Comparison of ENCODE assay signal across 1 cellular context in the genomic region with DNA sequence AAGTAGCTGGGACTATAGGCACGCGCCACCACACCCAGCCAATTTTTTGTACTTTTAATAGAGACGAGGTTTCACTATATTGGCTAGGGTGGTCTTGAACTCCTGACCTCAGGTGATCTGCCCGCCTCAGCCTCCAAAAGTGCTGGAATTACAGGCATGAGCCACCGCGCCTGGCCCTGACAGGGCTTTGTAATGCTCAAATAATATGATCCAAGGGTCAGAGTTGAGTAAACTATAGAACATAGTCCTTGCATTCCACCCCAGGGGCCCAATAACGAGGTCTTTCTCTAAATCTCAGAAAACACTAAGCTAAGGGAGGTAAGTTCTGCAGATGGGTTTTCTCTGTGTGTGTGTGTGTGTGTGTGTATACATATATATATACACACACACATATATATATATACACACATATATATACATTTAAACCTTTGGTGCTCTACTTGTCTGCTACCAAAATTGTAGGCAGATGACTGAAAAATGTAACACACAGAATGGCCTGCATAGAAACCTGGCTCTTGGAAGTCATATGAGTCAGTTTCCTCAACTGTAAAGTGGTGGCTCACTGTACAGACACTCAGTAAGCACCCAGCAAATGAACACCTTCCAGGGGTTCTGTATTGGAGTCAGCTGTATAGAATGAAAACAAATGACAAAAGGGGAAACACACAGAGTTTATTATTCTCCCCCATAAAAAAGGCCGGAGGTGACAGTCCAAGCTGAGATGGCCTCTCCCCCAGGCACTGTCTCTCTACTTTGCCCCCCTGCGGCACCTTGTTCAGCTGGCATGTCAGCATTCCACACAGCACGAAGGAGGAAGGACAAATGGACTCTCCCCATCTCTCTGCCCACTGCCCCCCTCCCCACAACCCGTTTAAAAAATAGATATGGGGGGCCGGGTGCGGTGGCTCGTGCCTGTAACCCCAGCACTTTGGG.
A peak's percentile ranks its signal among the peaks of the same experiment; 100 is the strongest.
TF ChIP-seq lines count a peak whose summit lies in the region.

No MANE protein-coding gene starts in this region.

TF ChIP-seq in HepG2, 621 proteins besides CTCF, POLR2A, EP300 and RAD21 (continued from another document and continues in another):
- TF ChIP-seq, protein P1, sequence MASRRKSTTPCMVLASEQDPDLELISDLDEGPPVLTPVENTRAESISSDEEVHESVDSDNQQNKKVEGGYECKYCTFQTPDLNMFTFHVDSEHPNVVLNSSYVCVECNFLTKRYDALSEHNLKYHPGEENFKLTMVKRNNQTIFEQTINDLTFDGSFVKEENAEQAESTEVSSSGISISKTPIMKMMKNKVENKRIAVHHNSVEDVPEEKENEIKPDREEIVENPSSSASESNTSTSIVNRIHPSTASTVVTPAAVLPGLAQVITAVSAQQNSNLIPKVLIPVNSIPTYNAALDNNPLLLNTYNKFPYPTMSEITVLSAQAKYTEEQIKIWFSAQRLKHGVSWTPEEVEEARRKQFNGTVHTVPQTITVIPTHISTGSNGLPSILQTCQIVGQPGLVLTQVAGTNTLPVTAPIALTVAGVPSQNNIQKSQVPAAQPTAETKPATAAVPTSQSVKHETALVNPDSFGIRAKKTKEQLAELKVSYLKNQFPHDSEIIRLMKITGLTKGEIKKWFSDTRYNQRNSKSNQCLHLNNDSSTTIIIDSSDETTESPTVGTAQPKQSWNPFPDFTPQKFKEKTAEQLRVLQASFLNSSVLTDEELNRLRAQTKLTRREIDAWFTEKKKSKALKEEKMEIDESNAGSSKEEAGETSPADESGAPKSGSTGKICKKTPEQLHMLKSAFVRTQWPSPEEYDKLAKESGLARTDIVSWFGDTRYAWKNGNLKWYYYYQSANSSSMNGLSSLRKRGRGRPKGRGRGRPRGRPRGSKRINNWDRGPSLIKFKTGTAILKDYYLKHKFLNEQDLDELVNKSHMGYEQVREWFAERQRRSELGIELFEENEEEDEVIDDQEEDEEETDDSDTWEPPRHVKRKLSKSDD (CRISPR knock-in tag; IDR thresholded peaks at IDR 0.05; ENCODE audit: low read depth): no peak
- no peak for TF ChIP-seq ZFYVE20 (CRISPR knock-in tag; IDR thresholded peaks at IDR 0.05; ENCODE audit: borderline replicate concordance, low read depth)
- peak; percentile 34; the same call in 1 of the 2 replicates for TF ChIP-seq ZSCAN25 (CRISPR knock-in tag; IDR thresholded peaks at IDR 0.05)
- no peak for TF ChIP-seq ZNF773 (CRISPR knock-in tag; IDR thresholded peaks at IDR 0.05; ENCODE audit: borderline replicate concordance)
- TF ChIP-seq SRF (IDR thresholded peaks at IDR 0.05; ENCODE audit: low read depth, low read length): no peak
- TF ChIP-seq ZNF225 (CRISPR knock-in tag; IDR thresholded peaks at IDR 0.05): no peak
- TF ChIP-seq PHF5A (CRISPR knock-in tag; IDR thresholded peaks at IDR 0.05; ENCODE audit: low read depth, unreplicated experiment): no peak
- no peak for TF ChIP-seq GABPA (IDR thresholded peaks at IDR 0.05; ENCODE audit: low read depth, low read length)
- no peak for TF ChIP-seq GABPA (CRISPR knock-in tag; IDR thresholded peaks at IDR 0.05; ENCODE audit: low read depth)
- TF ChIP-seq ELF1 (CRISPR knock-in tag; IDR thresholded peaks at IDR 0.05): no peak
- no peak for TF ChIP-seq ZNF614 (CRISPR knock-in tag; IDR thresholded peaks at IDR 0.05; ENCODE audit: borderline replicate concordance)
- TF ChIP-seq TBX3 (IDR thresholded peaks at IDR 0.05; ENCODE audit: borderline replicate concordance): no peak
- TF ChIP-seq ZMYM2 (CRISPR knock-in tag; IDR thresholded peaks at IDR 0.05): peak; percentile 96
- peak; percentile 30; the same call in 1 of the 2 replicates for TF ChIP-seq ZNF124 (CRISPR knock-in tag; IDR thresholded peaks at IDR 0.05)
- no peak for TF ChIP-seq MAF1 (CRISPR knock-in tag; IDR thresholded peaks at IDR 0.05; ENCODE audit: borderline replicate concordance)
- no peak for TF ChIP-seq IKZF1 (IDR thresholded peaks at IDR 0.05)
- TF ChIP-seq ZNF850 (CRISPR knock-in tag; conservative IDR thresholded peaks at IDR 0.05): no peak
- 0 out of 2 replicates have a peak, but pooled peaks have one; percentile 45 for TF ChIP-seq ZNF816 (CRISPR knock-in tag; IDR thresholded peaks at IDR 0.05; ENCODE audit: borderline replicate concordance)
- TF ChIP-seq, protein P2, sequence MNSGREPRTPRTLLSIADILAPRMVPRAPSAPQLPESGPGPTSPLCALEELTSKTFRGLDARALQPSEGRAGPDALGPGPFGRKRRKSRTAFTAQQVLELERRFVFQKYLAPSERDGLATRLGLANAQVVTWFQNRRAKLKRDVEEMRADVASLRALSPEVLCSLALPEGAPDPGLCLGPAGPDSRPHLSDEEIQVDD (CRISPR knock-in tag; IDR thresholded peaks at IDR 0.05; ENCODE audit: borderline replicate concordance): no peak
- TF ChIP-seq, protein P3, sequence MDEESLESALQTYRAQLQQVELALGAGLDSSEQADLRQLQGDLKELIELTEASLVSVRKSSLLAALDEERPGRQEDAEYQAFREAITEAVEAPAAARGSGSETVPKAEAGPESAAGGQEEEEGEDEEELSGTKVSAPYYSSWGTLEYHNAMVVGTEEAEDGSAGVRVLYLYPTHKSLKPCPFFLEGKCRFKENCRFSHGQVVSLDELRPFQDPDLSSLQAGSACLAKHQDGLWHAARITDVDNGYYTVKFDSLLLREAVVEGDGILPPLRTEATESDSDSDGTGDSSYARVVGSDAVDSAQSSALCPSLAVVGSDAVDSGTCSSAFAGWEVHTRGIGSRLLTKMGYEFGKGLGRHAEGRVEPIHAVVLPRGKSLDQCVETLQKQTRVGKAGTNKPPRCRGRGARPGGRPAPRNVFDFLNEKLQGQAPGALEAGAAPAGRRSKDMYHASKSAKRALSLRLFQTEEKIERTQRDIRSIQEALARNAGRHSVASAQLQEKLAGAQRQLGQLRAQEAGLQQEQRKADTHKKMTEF (CRISPR knock-in tag; IDR thresholded peaks at IDR 0.05): peak; percentile 73; the same call in 1 of the 2 replicates
- no peak for TF ChIP-seq TAF1 (CRISPR knock-in tag; IDR thresholded peaks at IDR 0.05)
- no peak for TF ChIP-seq THAP11 (CRISPR knock-in tag; IDR thresholded peaks at IDR 0.05)
- no peak for TF ChIP-seq SMYD3 (CRISPR knock-in tag; IDR thresholded peaks at IDR 0.05)
- no peak for TF ChIP-seq ZNF343 (CRISPR knock-in tag; IDR thresholded peaks at IDR 0.05)
- TF ChIP-seq ZNF232 (CRISPR knock-in tag; IDR thresholded peaks at IDR 0.05; ENCODE audit: borderline replicate concordance): no peak
- TF ChIP-seq, protein P4, sequence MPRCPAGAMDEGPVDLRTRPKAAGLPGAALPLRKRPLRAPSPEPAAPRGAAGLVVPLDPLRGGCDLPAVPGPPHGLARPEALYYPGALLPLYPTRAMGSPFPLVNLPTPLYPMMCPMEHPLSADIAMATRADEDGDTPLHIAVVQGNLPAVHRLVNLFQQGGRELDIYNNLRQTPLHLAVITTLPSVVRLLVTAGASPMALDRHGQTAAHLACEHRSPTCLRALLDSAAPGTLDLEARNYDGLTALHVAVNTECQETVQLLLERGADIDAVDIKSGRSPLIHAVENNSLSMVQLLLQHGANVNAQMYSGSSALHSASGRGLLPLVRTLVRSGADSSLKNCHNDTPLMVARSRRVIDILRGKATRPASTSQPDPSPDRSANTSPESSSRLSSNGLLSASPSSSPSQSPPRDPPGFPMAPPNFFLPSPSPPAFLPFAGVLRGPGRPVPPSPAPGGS (CRISPR knock-in tag; IDR thresholded peaks at IDR 0.05): no peak
- TF ChIP-seq, protein P5, sequence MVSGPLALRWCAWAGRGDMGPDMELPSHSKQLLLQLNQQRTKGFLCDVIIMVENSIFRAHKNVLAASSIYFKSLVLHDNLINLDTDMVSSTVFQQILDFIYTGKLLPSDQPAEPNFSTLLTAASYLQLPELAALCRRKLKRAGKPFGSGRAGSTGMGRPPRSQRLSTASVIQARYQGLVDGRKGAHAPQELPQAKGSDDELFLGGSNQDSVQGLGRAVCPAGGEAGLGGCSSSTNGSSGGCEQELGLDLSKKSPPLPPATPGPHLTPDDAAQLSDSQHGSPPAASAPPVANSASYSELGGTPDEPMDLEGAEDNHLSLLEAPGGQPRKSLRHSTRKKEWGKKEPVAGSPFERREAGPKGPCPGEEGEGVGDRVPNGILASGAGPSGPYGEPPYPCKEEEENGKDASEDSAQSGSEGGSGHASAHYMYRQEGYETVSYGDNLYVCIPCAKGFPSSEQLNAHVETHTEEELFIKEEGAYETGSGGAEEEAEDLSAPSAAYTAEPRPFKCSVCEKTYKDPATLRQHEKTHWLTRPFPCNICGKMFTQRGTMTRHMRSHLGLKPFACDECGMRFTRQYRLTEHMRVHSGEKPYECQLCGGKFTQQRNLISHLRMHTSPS (CRISPR knock-in tag; IDR thresholded peaks at IDR 0.05; ENCODE audit: low read depth): 0 out of 2 replicates have a peak, but pooled peaks have one; percentile 43
- peak; percentile 57 for TF ChIP-seq ZNF292 (CRISPR knock-in tag; IDR thresholded peaks at IDR 0.05; ENCODE audit: borderline replicate concordance, low read depth)
- TF ChIP-seq, protein P6, sequence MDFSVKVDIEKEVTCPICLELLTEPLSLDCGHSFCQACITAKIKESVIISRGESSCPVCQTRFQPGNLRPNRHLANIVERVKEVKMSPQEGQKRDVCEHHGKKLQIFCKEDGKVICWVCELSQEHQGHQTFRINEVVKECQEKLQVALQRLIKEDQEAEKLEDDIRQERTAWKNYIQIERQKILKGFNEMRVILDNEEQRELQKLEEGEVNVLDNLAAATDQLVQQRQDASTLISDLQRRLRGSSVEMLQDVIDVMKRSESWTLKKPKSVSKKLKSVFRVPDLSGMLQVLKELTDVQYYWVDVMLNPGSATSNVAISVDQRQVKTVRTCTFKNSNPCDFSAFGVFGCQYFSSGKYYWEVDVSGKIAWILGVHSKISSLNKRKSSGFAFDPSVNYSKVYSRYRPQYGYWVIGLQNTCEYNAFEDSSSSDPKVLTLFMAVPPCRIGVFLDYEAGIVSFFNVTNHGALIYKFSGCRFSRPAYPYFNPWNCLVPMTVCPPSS (IDR thresholded peaks at IDR 0.05): no peak
- TF ChIP-seq ZNF749 (CRISPR knock-in tag; IDR thresholded peaks at IDR 0.05; ENCODE audit: borderline replicate concordance): no peak
- no peak for TF ChIP-seq ZBTB38 (CRISPR knock-in tag; IDR thresholded peaks at IDR 0.05)
- no peak for TF ChIP-seq ONECUT2 (CRISPR knock-in tag; IDR thresholded peaks at IDR 0.05)
- TF ChIP-seq, protein P7, sequence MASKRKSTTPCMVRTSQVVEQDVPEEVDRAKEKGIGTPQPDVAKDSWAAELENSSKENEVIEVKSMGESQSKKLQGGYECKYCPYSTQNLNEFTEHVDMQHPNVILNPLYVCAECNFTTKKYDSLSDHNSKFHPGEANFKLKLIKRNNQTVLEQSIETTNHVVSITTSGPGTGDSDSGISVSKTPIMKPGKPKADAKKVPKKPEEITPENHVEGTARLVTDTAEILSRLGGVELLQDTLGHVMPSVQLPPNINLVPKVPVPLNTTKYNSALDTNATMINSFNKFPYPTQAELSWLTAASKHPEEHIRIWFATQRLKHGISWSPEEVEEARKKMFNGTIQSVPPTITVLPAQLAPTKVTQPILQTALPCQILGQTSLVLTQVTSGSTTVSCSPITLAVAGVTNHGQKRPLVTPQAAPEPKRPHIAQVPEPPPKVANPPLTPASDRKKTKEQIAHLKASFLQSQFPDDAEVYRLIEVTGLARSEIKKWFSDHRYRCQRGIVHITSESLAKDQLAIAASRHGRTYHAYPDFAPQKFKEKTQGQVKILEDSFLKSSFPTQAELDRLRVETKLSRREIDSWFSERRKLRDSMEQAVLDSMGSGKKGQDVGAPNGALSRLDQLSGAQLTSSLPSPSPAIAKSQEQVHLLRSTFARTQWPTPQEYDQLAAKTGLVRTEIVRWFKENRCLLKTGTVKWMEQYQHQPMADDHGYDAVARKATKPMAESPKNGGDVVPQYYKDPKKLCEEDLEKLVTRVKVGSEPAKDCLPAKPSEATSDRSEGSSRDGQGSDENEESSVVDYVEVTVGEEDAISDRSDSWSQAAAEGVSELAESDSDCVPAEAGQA (IDR thresholded peaks at IDR 0.05; ENCODE audit: low read depth): no peak
- TF ChIP-seq, protein P7 (CRISPR knock-in tag; IDR thresholded peaks at IDR 0.05; ENCODE audit: borderline replicate concordance): no peak
- TF ChIP-seq SMC3 (IDR thresholded peaks at IDR 0.05; ENCODE audit: low read length): no peak
- TF ChIP-seq, protein P8, sequence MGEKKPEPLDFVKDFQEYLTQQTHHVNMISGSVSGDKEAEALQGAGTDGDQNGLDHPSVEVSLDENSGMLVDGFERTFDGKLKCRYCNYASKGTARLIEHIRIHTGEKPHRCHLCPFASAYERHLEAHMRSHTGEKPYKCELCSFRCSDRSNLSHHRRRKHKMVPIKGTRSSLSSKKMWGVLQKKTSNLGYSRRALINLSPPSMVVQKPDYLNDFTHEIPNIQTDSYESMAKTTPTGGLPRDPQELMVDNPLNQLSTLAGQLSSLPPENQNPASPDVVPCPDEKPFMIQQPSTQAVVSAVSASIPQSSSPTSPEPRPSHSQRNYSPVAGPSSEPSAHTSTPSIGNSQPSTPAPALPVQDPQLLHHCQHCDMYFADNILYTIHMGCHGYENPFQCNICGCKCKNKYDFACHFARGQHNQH (CRISPR knock-in tag; IDR thresholded peaks at IDR 0.05): peak; percentile 62
- no peak for TF ChIP-seq ZNF772 (CRISPR knock-in tag; IDR thresholded peaks at IDR 0.05)
- TF ChIP-seq RFX5 (IDR thresholded peaks at IDR 0.05; ENCODE audit: low read depth, low read length): no peak
- TF ChIP-seq PRPF4 (IDR thresholded peaks at IDR 0.05; ENCODE audit: low read depth, low read length, poor library complexity, severe bottlenecking): no peak
- TF ChIP-seq KDM6A (CRISPR knock-in tag; IDR thresholded peaks at IDR 0.05; ENCODE audit: low read depth): peak; percentile 73
